Comparison of ENCODE assay signal across 7 cellular contexts in the genomic region with DNA sequence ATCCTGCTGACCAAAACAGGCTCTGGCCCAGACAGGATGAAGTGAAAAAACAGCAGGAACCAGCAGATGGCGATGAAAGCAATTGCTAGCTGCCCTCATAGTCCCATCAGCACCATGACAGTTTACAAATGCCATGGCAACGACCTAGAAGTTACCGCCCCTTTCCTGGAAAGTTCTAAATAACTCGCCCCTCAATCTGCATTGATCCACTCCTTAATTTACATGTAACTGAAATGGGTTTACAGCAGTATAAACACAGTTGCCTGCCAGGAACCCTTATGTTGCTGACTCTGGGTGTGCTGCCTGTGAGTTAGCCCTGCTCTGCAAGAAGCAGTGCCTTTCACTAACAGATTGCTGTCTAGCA.
DNase-seq lines count a peak whose midpoint lies in the region; ATAC-seq and TF ChIP-seq lines count a peak whose summit lies in the region.

No MANE protein-coding gene starts in this region.

- WGBS in mammary epithelial cell (ENCODE audit: low coverage, missing lambda C conversion rate) = 4% methylated on average over 4 of the region's 4 CpGs
- WGBS in stomach, 5 donors = 4 to 9% (median 7%) methylated on average over 4 of the region's 4 CpGs

- DNase-seq in ELR (ENCODE audit: low read depth) (peak; percentile 80), HT-29 (ENCODE audit: low spot score) (peak; percentile 87), RKO (ENCODE audit: low spot score) (peak; percentile 60), mammary epithelial cell (peak; percentile 54), left lobe of liver (ENCODE audit: low spot score) (peak; percentile 47), stomach (peak; percentile 36)

- intact Hi-C loops in mammary epithelial cell (cut with micrococcal nuclease) (loop anchor here (1.0 kb wide), 3 partner anchors 41 to 120 kb away; no protein-coding TSS in a partner anchor), stomach (cut with DNase I; ENCODE audit: low total_unique reads) (no loop called here)

- no peaks in the 10 kb centered on the region for H3K27me3 ChIP-seq in mammary epithelial cell (ENCODE audit: insufficient read depth, low read length)
- H3K27me3 ChIP-seq in stomach = no peaks in the 10 kb centered on the region

- TF ChIP-seq EP300 in stomach (IDR thresholded peaks at IDR 0.05) = no peak

- no TSS peak for BruUV-seq in mammary epithelial cell (replicated peaks; lab: Mats Ljungman, UMichigan)

- no peaks in the 10 kb centered on the region for H4K20me1 ChIP-seq in mammary epithelial cell (ENCODE audit: insufficient read depth, low read length)

- peak; percentile 47 to 70 for TF ChIP-seq CTCF in mammary epithelial cell (conservative IDR thresholded peaks at IDR 0.05 in 1 of 2, IDR thresholded peaks at IDR 0.05 in 1 of 2; ENCODE audit: extremely low read depth in 1 of 2, insufficient read depth in 1 of 2, low read depth in 1 of 2, low read length in 2 of 2)
- peak in 4 of 7 experiments; percentile 21 to 37 (median 30) for TF ChIP-seq CTCF in stomach (IDR thresholded peaks at IDR 0.05)

- ATAC-seq in GM19455 (IDR thresholded peaks at IDR 0.05; ENCODE audit: unreplicated experiment) (peak; percentile 94), left lobe of liver (peak; percentile 92)

- no peaks in the 10 kb centered on the region for H3K36me3 ChIP-seq in mammary epithelial cell (ENCODE audit: insufficient read depth, low read length)
- no peaks in the 10 kb centered on the region for H3K36me3 ChIP-seq in stomach

- in situ Hi-C loops in mammary epithelial cell (cut with MboI; ENCODE audit: low sequenced_read_pairs in 2 of 2) = no loop called here

- H3K4me2 ChIP-seq in mammary epithelial cell (ENCODE audit: insufficient read depth, low read depth, low read length) = no peak overlapping the region

- no peak overlapping the region for H3K9ac ChIP-seq in mammary epithelial cell (ENCODE audit: insufficient read depth, low read length)

- no peak overlapping the region for H3K27ac ChIP-seq in mammary epithelial cell (ENCODE audit: insufficient read depth, low read depth, low read length)
- no peak overlapping the region for H3K27ac ChIP-seq in stomach

- H3K79me2 ChIP-seq in mammary epithelial cell (ENCODE audit: insufficient read depth, low read length) = no peaks in the 10 kb centered on the region

- TF ChIP-seq POLR2A in stomach (IDR thresholded peaks at IDR 0.05) = no peak

- H3K9me3 ChIP-seq in mammary epithelial cell (replicated peaks; ENCODE audit: insufficient read depth, low read length) = no peaks in the 10 kb centered on the region
- H3K9me3 ChIP-seq in stomach = no peaks in the 10 kb centered on the region

- no peak overlapping the region for H2AFZ ChIP-seq in mammary epithelial cell (ENCODE audit: low read depth, low read length)

- dilution Hi-C loops in mammary epithelial cell (cut with HindIII; ENCODE audit: low sequenced_read_pairs) = no loop called here

- CTCF ChIA-PET in mammary epithelial cell (lab: Charles Lee; ENCODE audit: low non-redundant PET) = interaction anchor here (0.6 to 1.5 kb wide), 2 partner anchors 41 to 119 kb away, joined by 5 to 10 read pairs; no protein-coding TSS in a partner anchor

- H3K4me3 ChIP-seq in mammary epithelial cell (replicated peaks in 1 of 3; ENCODE audit: insufficient read depth in 1 of 3, low read depth in 2 of 3, low read length in 3 of 3) (no peak overlapping the region), stomach (no peak overlapping the region)

- H3K4me1 ChIP-seq in mammary epithelial cell (ENCODE audit: insufficient read depth, low read length) (no peaks in the 10 kb centered on the region), stomach (no peaks in the 10 kb centered on the region)

Comparison
In these comparisons a context has a peak if more than half of its experiments do, and no peak if none do; other contexts are left out.
1. DNase-seq: peak in every context shown above with its lines; median percentile 87 in HT-29; 80 in ELR; 60 in RKO; 54 in mammary epithelial cell; 47 in left lobe of liver; 36 in stomach.